Comparison of ENCODE assay signal across 23 cellular contexts in genomic region chr17:80924111-80924806, GRCh38.
A peak's percentile ranks its signal among the peaks of the same experiment; 100 is the strongest.
DNase-seq lines count a peak whose midpoint lies in the region; ATAC-seq, FAIRE-seq and TF ChIP-seq lines count a peak whose summit lies in the region.
"Had no signal": no experiment of that assay in that cellular context is flagged by ENCODE, and none has a peak within 500 bp of the region (broad histone marks: within the 10 kb centered on the region; RNA-seq: fewer than 3 reads in every experiment).

No MANE protein-coding gene starts in this region.

- no peak for TF ChIP-seq EP300 in sigmoid colon (IDR thresholded peaks at IDR 0.05)

- peak overlapping the region; percentile 9 for H3K27ac Mint-ChIP-seq in activated CD4-positive, alpha-beta T cell treated with anti-CD3 and anti-CD28 coated beads, Interleukin-2, amount 10 ng/mL, durations not matched to agents 7 days and 5 days
- no peak overlapping the region for H3K27ac Mint-ChIP-seq in activated CD4-positive, alpha-beta memory T cell treated with anti-CD3 and anti-CD28 coated beads, Interleukin-2, amount 10 ng/mL, durations not matched to agents 7 days and 5 days

- no peak for FAIRE-seq in kidney (lab: Jason Lieb, UNC)
- FAIRE-seq: G401.6, GM12892, HepG2 had no signal

- no peak overlapping the region for H3K4me3 Mint-ChIP-seq in activated CD4-positive, alpha-beta T cell treated with anti-CD3 and anti-CD28 coated beads, Interleukin-2, amount 10 ng/mL, durations not matched to agents 7 days and 5 days
- no peak overlapping the region for H3K4me3 Mint-ChIP-seq in activated T-cell treated with anti-CD3 and anti-CD28 coated beads, Interleukin-2, amount 50 U/mL, for 4 hours
- H3K4me3 Mint-ChIP-seq in activated CD4-positive, alpha-beta memory T cell treated with anti-CD3 and anti-CD28 coated beads, Interleukin-2, amount 10 ng/mL, durations not matched to agents 7 days and 5 days: no peak overlapping the region
- H3K4me3 Mint-ChIP-seq: CD14-positive monocyte had no signal

- peaks cover 17% of the 10 kb centered on the region for H3K36me3 Mint-ChIP-seq in activated CD4-positive, alpha-beta T cell treated with anti-CD3 and anti-CD28 coated beads, Interleukin-2, amount 10 ng/mL, durations not matched to agents 7 days and 5 days (ENCODE audit: low read depth)
- H3K36me3 Mint-ChIP-seq in activated T-cell treated with anti-CD3 and anti-CD28 coated beads, Interleukin-2, amount 50 U/mL, for 4 hours (ENCODE audit: insufficient read depth): peaks cover 39% of the 10 kb centered on the region
- peaks cover 37% of the 10 kb centered on the region for H3K36me3 Mint-ChIP-seq in activated CD4-positive, alpha-beta memory T cell treated with anti-CD3 and anti-CD28 coated beads, Interleukin-2, amount 10 ng/mL, durations not matched to agents 7 days and 5 days (ENCODE audit: low read depth)

- ATAC-seq in mucosa of descending colon: no peak
- no peak for ATAC-seq in activated T-cell treated with anti-CD3 and anti-CD28 coated beads, Interleukin-2, amount 50 U/mL, for 4 hours
- ATAC-seq: HepG2, Panc1 had no signal

- H3K36me3 ChIP-seq in kidney (ENCODE audit: control insufficient read depth in 1 of 2, insufficient read depth in 2 of 2, low read length in 2 of 2) (peaks cover 4 to 12% of the 10 kb centered on the region in 2 donors), sigmoid colon (peaks cover 7 to 50% (median 22%) of the 10 kb centered on the region in 4 donors), mucosa of descending colon (ENCODE audit: low read depth) (no peaks in the 10 kb centered on the region)

- H3K9me3 Mint-ChIP-seq in activated CD4-positive, alpha-beta T cell treated with anti-CD3 and anti-CD28 coated beads, Interleukin-2, amount 10 ng/mL, durations not matched to agents 7 days and 5 days: no peaks in the 10 kb centered on the region
- H3K9me3 Mint-ChIP-seq in activated T-cell treated with anti-CD3 and anti-CD28 coated beads, Interleukin-2, amount 50 U/mL, for 4 hours: no peaks in the 10 kb centered on the region
- H3K9me3 Mint-ChIP-seq in activated CD4-positive, alpha-beta memory T cell treated with anti-CD3 and anti-CD28 coated beads, Interleukin-2, amount 10 ng/mL, durations not matched to agents 7 days and 5 days: no peaks in the 10 kb centered on the region
- H3K9me3 Mint-ChIP-seq: CD14-positive monocyte had no signal

- H3K4me1 ChIP-seq in kidney (ENCODE audit: control insufficient read depth in 1 of 2, insufficient read depth in 1 of 2, low read depth in 1 of 2, low read length in 2 of 2) (peaks cover 5 to 10% of the 10 kb centered on the region in 2 donors), sigmoid colon (peaks cover 0 to 11% (median 6%) of the 10 kb centered on the region in 4 donors), mucosa of descending colon (ENCODE audit: low read depth) (no peaks in the 10 kb centered on the region)

- CTCF ChIA-PET in activated CD4-positive, alpha-beta T cell treated with anti-CD3 and anti-CD28 coated beads, Interleukin-2, amount 10 ng/mL, durations not matched to agents 7 days and 5 days (lab: Charles Lee): no interaction called here
- CTCF ChIA-PET in activated CD4-positive, alpha-beta memory T cell treated with anti-CD3 and anti-CD28 coated beads, Interleukin-2, amount 10 ng/mL, durations not matched to agents 7 days and 5 days (lab: Charles Lee): no interaction called here

- no peaks in the 10 kb centered on the region for H3K4me1 Mint-ChIP-seq in activated CD4-positive, alpha-beta T cell treated with anti-CD3 and anti-CD28 coated beads, Interleukin-2, amount 10 ng/mL, durations not matched to agents 7 days and 5 days
- no peaks in the 10 kb centered on the region for H3K4me1 Mint-ChIP-seq in activated T-cell treated with anti-CD3 and anti-CD28 coated beads, Interleukin-2, amount 50 U/mL, for 4 hours (ENCODE audit: low read depth)
- no peaks in the 10 kb centered on the region for H3K4me1 Mint-ChIP-seq in activated CD4-positive, alpha-beta memory T cell treated with anti-CD3 and anti-CD28 coated beads, Interleukin-2, amount 10 ng/mL, durations not matched to agents 7 days and 5 days
- H3K4me1 Mint-ChIP-seq: CD14-positive monocyte had no signal

- TF ChIP-seq POLR2A in sigmoid colon (IDR thresholded peaks at IDR 0.05): no peak

- intact Hi-C loops in kidney (cut with DNase I): no loop called here
- intact Hi-C loops in sigmoid colon (cut with DNase I): no loop called here
- intact Hi-C loops in mucosa of descending colon (cut with DNase I, micrococcal nuclease): no loop called here

- no peak for DNase-seq in activated CD4-positive, alpha-beta T cell treated with anti-CD3 and anti-CD28 coated beads, Interleukin-2, amount 10 ng/mL, durations not matched to agents 7 days and 5 days
- DNase-seq in activated CD4-positive, alpha-beta T cell treated with anti-CD3 and anti-CD28 coated beads for 4 hours: no peak
- DNase-seq in kidney (peak; percentile 65), sigmoid colon (peak; percentile 56), mucosa of descending colon (no peak), occipital lobe (lab: John Stamatoyannopoulos, UW) (no peak)
- no peak for DNase-seq in activated T-cell treated with anti-CD3 and anti-CD28 coated beads, Interleukin-2, amount 50 U/mL, for 4 hours
- no peak for DNase-seq in activated CD4-positive, alpha-beta memory T cell treated with anti-CD3 and anti-CD28 coated beads, Interleukin-2, amount 10 ng/mL, durations not matched to agents 7 days and 5 days
- DNase-seq: ACHN; H7; KBM-7; MM.1S; NCI-H1092; NCI-H1436; NCI-H1930; NK-92 treated with Interleukin-12 subunit alpha and Interleukin-12 subunit beta, amount 100 ng/mL, for 24 hours had no signal

- no peaks in the 10 kb centered on the region for H3K27me3 ChIP-seq in sigmoid colon

- H3K9ac ChIP-seq in kidney (ENCODE audit: low read length in 2 of 2): no peak overlapping the region

- no peak overlapping the region for H3K27ac ChIP-seq in kidney (ENCODE audit: low read depth in 2 of 2, low read length in 2 of 2)
- H3K27ac ChIP-seq in sigmoid colon: no peak overlapping the region
- H3K27ac ChIP-seq: 22Rv1, HL-60 had no signal

- no peaks in the 10 kb centered on the region for H3K27me3 Mint-ChIP-seq in activated CD4-positive, alpha-beta T cell treated with anti-CD3 and anti-CD28 coated beads, Interleukin-2, amount 10 ng/mL, durations not matched to agents 7 days and 5 days
- no peaks in the 10 kb centered on the region for H3K27me3 Mint-ChIP-seq in activated T-cell treated with anti-CD3 and anti-CD28 coated beads, Interleukin-2, amount 50 U/mL, for 4 hours (ENCODE audit: low read depth)
- no peaks in the 10 kb centered on the region for H3K27me3 Mint-ChIP-seq in activated CD4-positive, alpha-beta memory T cell treated with anti-CD3 and anti-CD28 coated beads, Interleukin-2, amount 10 ng/mL, durations not matched to agents 7 days and 5 days

- TF ChIP-seq CTCF in kidney (IDR thresholded peaks at IDR 0.05; ENCODE audit: borderline replicate concordance, extremely low read depth, insufficient read depth) (no peak), sigmoid colon (IDR thresholded peaks at IDR 0.05) (no peak), mucosa of descending colon (IDR thresholded peaks at IDR 0.05) (no peak)

- H3K9me3 ChIP-seq in kidney (ENCODE audit: control insufficient read depth in 1 of 2, low read length in 2 of 2) (no peaks in the 10 kb centered on the region), sigmoid colon (no peaks in the 10 kb centered on the region), mucosa of descending colon (no peaks in the 10 kb centered on the region)

- H3K4me3 ChIP-seq in kidney (ENCODE audit: low read length in 2 of 2): no peak overlapping the region
- no peak overlapping the region for H3K4me3 ChIP-seq in sigmoid colon
- H3K4me3 ChIP-seq in mucosa of descending colon: no peak overlapping the region

- POLR2A ChIA-PET in activated CD4-positive, alpha-beta T cell treated with anti-CD3 and anti-CD28 coated beads, Interleukin-2, amount 10 ng/mL, durations not matched to agents 7 days and 5 days (lab: Charles Lee): no interaction called here
- POLR2A ChIA-PET in activated CD4-positive, alpha-beta memory T cell treated with anti-CD3 and anti-CD28 coated beads, Interleukin-2, amount 10 ng/mL, durations not matched to agents 7 days and 5 days (lab: Charles Lee): interaction anchor here (1.0 to 2.7 kb wide), 4 partner anchors 9 to 469 kb away, joined by 3 to 9 read pairs (median 3); no protein-coding TSS in a partner anchor

- WGBS in sigmoid colon, 2 donors: 95 to 97% methylated on average over 23 of the region's 23 CpGs

Comparison
In these comparisons a context has a peak if more than half of its experiments do, and no peak if none do; other contexts are left out.
1. DNase-seq: peak in kidney (single experiment) and sigmoid colon (single experiment); none in activated CD4-positive, alpha-beta T cell treated with anti-CD3 and anti-CD28 coated beads, Interleukin-2, amount 10 ng/mL, durations not matched to agents 7 days and 5 days (single experiment), activated CD4-positive, alpha-beta T cell treated with anti-CD3 and anti-CD28 coated beads for 4 hours (0 of 2), mucosa of descending colon (0 of 3), activated T-cell treated with anti-CD3 and anti-CD28 coated beads, Interleukin-2, amount 50 U/mL, for 4 hours (single experiment), activated CD4-positive, alpha-beta memory T cell treated with anti-CD3 and anti-CD28 coated beads, Interleukin-2, amount 10 ng/mL, durations not matched to agents 7 days and 5 days (single experiment) and occipital lobe (single experiment).